11 cellular contexts compared by ENCODE assay signal in genomic region chr12:12779529-12779928, GRCh38. TPM values are rescaled to one million over a fixed set of nuclear protein-coding genes. Genes with fewer than 3 reads are reported as not detected.
DNase-seq lines count a peak whose midpoint lies in the region; ATAC-seq, FAIRE-seq and TF ChIP-seq lines count a peak whose summit lies in the region.
"Had no signal": no experiment of that assay in that cellular context is flagged by ENCODE, and none has a peak within 500 bp of the region (broad histone marks: within the 10 kb centered on the region; RNA-seq: fewer than 3 reads in every experiment).

No MANE protein-coding gene starts in this region.

- H3K4me3 Mint-ChIP-seq in CD14-positive monocyte: no peak overlapping the region

- no peak overlapping the region for H3K27ac Mint-ChIP-seq in CD14-positive monocyte

- H3K4me3 ChIP-seq in aorta (ENCODE audit: low read length in 2 of 2) (no peak overlapping the region), esophagus muscularis mucosa (no peak overlapping the region)

- no peaks in the 10 kb centered on the region for H3K27me3 Mint-ChIP-seq in CD14-positive monocyte (ENCODE audit: low read depth in 3 of 3)

- H3K9me3 ChIP-seq in aorta (ENCODE audit: control insufficient read depth, low read length): no peaks in the 10 kb centered on the region
- H3K9me3 ChIP-seq in esophagus muscularis mucosa: no peaks in the 10 kb centered on the region

- ATAC-seq in aorta (ENCODE audit: low FRiP score): no peak

- H3K4me1 ChIP-seq in aorta (ENCODE audit: control insufficient read depth in 1 of 2, insufficient read depth in 2 of 2, low read length in 2 of 2) (no peaks in the 10 kb centered on the region), esophagus muscularis mucosa (peaks cover 16 to 19% (median 18%) of the 10 kb centered on the region in 4 donors)

- H3K27me3 ChIP-seq in aorta (ENCODE audit: control insufficient read depth in 1 of 2, insufficient read depth in 2 of 2, low read length in 1 of 2): no peaks in the 10 kb centered on the region
- H3K27me3 ChIP-seq in esophagus muscularis mucosa: no peaks in the 10 kb centered on the region

- TF ChIP-seq CTCF in CD14-positive monocyte (IDR thresholded peaks at IDR 0.05) (no peak), esophagus muscularis mucosa (IDR thresholded peaks at IDR 0.05) (no peak)

- TF ChIP-seq EP300 in esophagus muscularis mucosa (IDR thresholded peaks at IDR 0.05): no peak

- H3K36me3 ChIP-seq in aorta (ENCODE audit: control insufficient read depth in 1 of 2, insufficient read depth in 2 of 2, low read length in 1 of 2) (no peaks in the 10 kb centered on the region), esophagus muscularis mucosa (no peaks in the 10 kb centered on the region)

- H3K36me3 Mint-ChIP-seq in CD14-positive monocyte: peaks cover 3 to 6% of the 10 kb centered on the region in 2 donors

- DNase-seq in COR-L47 (lab: John Stamatoyannopoulos, UW) (peak; percentile 71), NCI-H1105 (lab: John Stamatoyannopoulos, UW) (peak; percentile 86), SW480 (ENCODE audit: low spot score) (peak; percentile 88), aorta (no peak), CD14-positive monocyte (ENCODE audit: low spot score) (no peak), esophagus muscularis mucosa (ENCODE audit: extremely low spot score) (no peak)
- no peak for DNase-seq in stimulated activated CD4-positive, alpha-beta T cell treated with anti-CD3 and anti-CD28 coated beads, Interleukin-4, amount 100 ng/mL, for 1 hour
- DNase-seq: GF-D8; hypothalamus; NK-92 treated with Interleukin-12 subunit alpha and Interleukin-12 subunit beta, amount 100 ng/mL, for 24 hours had no signal

- no peak overlapping the region for H3K27ac ChIP-seq in aorta (ENCODE audit: low read depth in 1 of 2, low read length in 2 of 2)
- H3K27ac ChIP-seq in esophagus muscularis mucosa (replicated peaks in 1 of 4): peak overlapping the region in 1 of 4 donors; percentile 37

- no peaks in the 10 kb centered on the region for H3K9me3 Mint-ChIP-seq in CD14-positive monocyte

- H3K4me1 Mint-ChIP-seq in CD14-positive monocyte: peaks cover 12% of the 10 kb centered on the region

- no peak for TF ChIP-seq POLR2A in esophagus muscularis mucosa (IDR thresholded peaks at IDR 0.05; ENCODE audit: low read depth)

- peak; percentile 51 for FAIRE-seq in islet of Langerhans (lab: Jason Lieb, UNC)

- WGBS in aorta, 2 donors: 17 to 21% methylated on average over 3 of the region's 3 CpGs
- WGBS in esophagus muscularis mucosa: 6% methylated on average over 3 of the region's 3 CpGs

- intact Hi-C loops in aorta (cut with DNase I): no loop called here
- intact Hi-C loops in CD14-positive monocyte (cut with micrococcal nuclease): no loop called here
- intact Hi-C loops in esophagus muscularis mucosa (cut with DNase I): no loop called here

RNA-seq across cellular contexts. Expression of gene APOLD1, which starts 5.9 kb away (rescaled TPM):
- total RNA-seq in aorta (10 to 100 TPM; 20.2 to 94.0 TPM), esophagus muscularis mucosa (10 to 100 TPM; 13.3 to 49.4 (median 37.1) TPM)
- polyA plus RNA-seq in aorta (under 1 TPM; 0.67 to 0.75 TPM), CD14-positive monocyte (under 1 TPM in 1 of 2 donors, not detected in 1; 0.08 TPM)

RNA-seq across cellular contexts. Expression of gene DDX47, which starts 33.6 kb away (rescaled TPM):
- total RNA-seq in aorta (10 to 100 TPM; 42.8 to 46.0 TPM), esophagus muscularis mucosa (10 to 100 TPM; 37.1 to 67.1 (median 53.9) TPM)
- polyA plus RNA-seq in aorta (10 to 100 TPM; 23.8 to 40.6 TPM), CD14-positive monocyte (10 to 100 TPM; 30.1 to 35.2 TPM)

Comparison
In these comparisons a context has a peak if more than half of its experiments do, and no peak if none do; other contexts are left out.
1. DNase-seq: peak in COR-L47 (single experiment), NCI-H1105 (single experiment) and SW480 (single experiment); none in aorta (0 of 2), stimulated activated CD4-positive, alpha-beta T cell treated with anti-CD3 and anti-CD28 coated beads, Interleukin-4, amount 100 ng/mL, for 1 hour (single experiment), CD14-positive monocyte (single experiment) and esophagus muscularis mucosa (single experiment).